In the genomic region with DNA sequence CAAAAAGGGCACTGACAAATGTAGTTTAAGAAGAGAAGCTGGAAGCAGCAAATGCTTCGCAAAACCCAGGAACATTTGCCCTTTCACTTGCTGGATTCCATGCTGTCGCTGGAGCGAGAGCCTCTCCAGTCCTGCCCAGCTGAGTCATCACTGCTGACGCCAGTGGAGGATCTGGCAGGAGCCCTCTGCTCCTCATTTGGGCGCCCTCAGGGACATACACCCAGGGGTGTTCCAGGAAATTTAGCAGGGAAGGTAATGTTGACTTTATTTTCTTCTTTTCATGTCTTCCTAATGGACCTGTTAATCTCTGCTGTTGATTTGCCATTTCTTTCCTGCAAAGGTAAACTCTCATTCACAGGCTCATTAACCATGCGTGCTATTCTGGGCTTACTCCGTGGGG, we compare ENCODE assay signal across 8 cellular contexts.
DNase-seq lines count a peak whose midpoint lies in the region; ATAC-seq, FAIRE-seq and TF ChIP-seq lines count a peak whose summit lies in the region.
"Not testable (repeated sequence)": the region's sequence is repeated elsewhere in the genome, so short reads cannot be mapped to it uniquely, and the experiment has no call there.

No MANE protein-coding gene starts in this region.

- H3K27ac ChIP-seq in K562 (ENCODE audit: extremely low read depth, low read depth, low read length); osteoblast (ENCODE audit: low read depth, low read length): not testable (repeated sequence)
- peak overlapping the region in 2 of 4 donors; percentile 22 to 62 for H3K27ac ChIP-seq in gastroesophageal sphincter
- H3K27ac ChIP-seq in stomach smooth muscle (ENCODE audit: low read length), result peak overlapping the region; percentile 60

- peak; percentile 59 for DNase-seq in Caki2 (ENCODE audit: low read depth)
- DNase-seq in NCI-H460 (ENCODE audit: extremely low read depth, low read depth), result peak; percentile 44
- not testable (repeated sequence) for DNase-seq in K562 (ENCODE audit: extremely low read depth in 1 of 4, low spot score in 3 of 4); mucosa of descending colon
- peak; percentile 0 for DNase-seq in osteoblast (ENCODE audit: insufficient read length, low spot score, missing footprints)

- CTCF ChIA-PET in K562 (lab: Yijun Ruan, JAX; ENCODE audit: low intra/inter-chr PET ratio), result not testable (repeated sequence)

- not testable (repeated sequence) for H3K79me2 ChIP-seq in K562 (ENCODE audit: control insufficient read depth, insufficient read depth, low read length); osteoblast (ENCODE audit: insufficient read depth, low read length)

- H3K4me3 ChIP-seq in K562; gastroesophageal sphincter; mucosa of descending colon; osteoblast (ENCODE audit: insufficient read depth, low read length); stomach smooth muscle (ENCODE audit: low read length in 2 of 2): not testable (repeated sequence)

- H4K20me1 ChIP-seq in K562 (replicated peaks; ENCODE audit: control insufficient read depth, insufficient read depth, low read length); osteoblast (ENCODE audit: insufficient read depth, low read length): not testable (repeated sequence)

- H3K9ac ChIP-seq in K562 (ENCODE audit: insufficient read depth in 1 of 2, low read depth in 2 of 2, low read length in 2 of 2), result not testable (repeated sequence)
- peak overlapping the region in 1 of 2 donors; percentile 7 for H3K9ac ChIP-seq in stomach smooth muscle (ENCODE audit: low read length in 2 of 2)

- TF ChIP-seq EP300 in K562 (IDR thresholded peaks at IDR 0.05; ENCODE audit: low read length); gastroesophageal sphincter (IDR thresholded peaks at IDR 0.05): not testable (repeated sequence)

- BruUV-seq in K562 (replicated peaks; lab: Mats Ljungman, UMichigan), result not testable (repeated sequence)

- not testable (repeated sequence) for H3K27me3 ChIP-seq in K562 (ENCODE audit: control insufficient read depth in 2 of 2, insufficient read depth in 2 of 2, low read length in 2 of 2); gastroesophageal sphincter; osteoblast (ENCODE audit: insufficient read depth, low read length); stomach smooth muscle (ENCODE audit: control insufficient read depth in 1 of 2, insufficient read depth in 2 of 2, low read length in 2 of 2)

- not testable (repeated sequence) for H3K4me2 ChIP-seq in K562 (ENCODE audit: insufficient read depth, low read length); osteoblast (ENCODE audit: insufficient read depth, low read length)

- 16% methylated on average over 4 of the region's 7 CpGs for WGBS in K562 (ENCODE audit: insufficient coverage, low coverage, missing lambda C conversion rate)
- WGBS in gastroesophageal sphincter (ENCODE audit: low coverage in 1 of 2), 2 donors, result 34 to 44% methylated on average over 2 to 7 of the region's 7 CpGs

- in situ Hi-C loops in Caki2 (cut with HindIII; ENCODE audit: low pct_unique_long_range_greater_than_20kb, low sequenced_read_pairs); K562 (cut with MboI): not testable (repeated sequence)

- TF ChIP-seq CTCF in K562 (IDR thresholded peaks at IDR 0.05 in 2 of 3, conservative IDR thresholded peaks at IDR 0.05 in 1 of 3; ENCODE audit: insufficient read depth in 2 of 3, low read depth in 1 of 3, low read length in 3 of 3); gastroesophageal sphincter (IDR thresholded peaks at IDR 0.05); mucosa of descending colon (IDR thresholded peaks at IDR 0.05); osteoblast (IDR thresholded peaks at IDR 0.05; ENCODE audit: extremely low read depth, low read depth, low read length): not testable (repeated sequence)

- not testable (repeated sequence) for H3K9me3 ChIP-seq in K562 (replicated peaks; ENCODE audit: control insufficient read depth, insufficient read depth, low read depth, low read length); gastroesophageal sphincter; mucosa of descending colon; osteoblast (ENCODE audit: low read depth, low read length); stomach smooth muscle (ENCODE audit: control insufficient read depth in 2 of 2, low read length in 2 of 2)

- FAIRE-seq in K562 (lab: Jason Lieb, UNC), result not testable (repeated sequence)
- FAIRE-seq in islet of Langerhans (lab: Jason Lieb, UNC), result peak; percentile 92

- not testable (repeated sequence) for H2AFZ ChIP-seq in K562 (ENCODE audit: low read depth, low read length); osteoblast (ENCODE audit: low read length)

- H3K4me1 ChIP-seq in K562 (replicated peaks in 1 of 2; ENCODE audit: control insufficient read depth in 2 of 2, insufficient read depth in 2 of 2, low read length in 2 of 2), result peaks cover 8 to 11% of the 10 kb centered on the region in 2 experiments; a peak in 3 of 5 replicates
- H3K4me1 ChIP-seq in gastroesophageal sphincter, result peaks cover 0 to 11% (median 0%) of the 10 kb centered on the region in 3 donors
- not testable (repeated sequence) for H3K4me1 ChIP-seq in mucosa of descending colon (ENCODE audit: low read depth); osteoblast (ENCODE audit: insufficient read depth, low read length); stomach smooth muscle (ENCODE audit: control insufficient read depth, insufficient read depth, low read length)

- ATAC-seq in K562, result peak; percentile 86
- ATAC-seq in gastroesophageal sphincter, result peak; percentile 80
- ATAC-seq in mucosa of descending colon, result peak; percentile 48

- intact Hi-C loops in K562 (cut with micrococcal nuclease); mucosa of descending colon (cut with DNase I, micrococcal nuclease): not testable (repeated sequence)

- TF ChIP-seq POLR2A in K562 (conservative IDR thresholded peaks at IDR 0.05); gastroesophageal sphincter (IDR thresholded peaks at IDR 0.05): not testable (repeated sequence)

- H3K36me3 ChIP-seq in K562 (ENCODE audit: control insufficient read depth, insufficient read depth, low read length); gastroesophageal sphincter; mucosa of descending colon (ENCODE audit: low read depth); osteoblast (ENCODE audit: insufficient read depth, low read length); stomach smooth muscle (ENCODE audit: control insufficient read depth in 2 of 2, insufficient read depth in 2 of 2, low read length in 2 of 2): not testable (repeated sequence)

- not testable (repeated sequence) for TF ChIP-seq RAD21 in K562 (CRISPR knock-in tag; conservative IDR thresholded peaks at IDR 0.05 in 1 of 2, IDR thresholded peaks at IDR 0.05 in 1 of 2)

- POLR2A ChIA-PET in K562 (lab: Yijun Ruan, JAX), result not testable (repeated sequence)

- not testable (repeated sequence) for H3K9me1 ChIP-seq in K562 (ENCODE audit: control insufficient read depth, insufficient read depth, low read length)

TF ChIP-seq in K562, 482 proteins besides CTCF, POLR2A, EP300 and RAD21:
- TF ChIP-seq JUND (IDR thresholded peaks at IDR 0.05; ENCODE audit: borderline replicate concordance, low read depth, low read length) (peak; percentile 51), NFE2 (IDR thresholded peaks at IDR 0.05; ENCODE audit: low read depth) (peak; percentile 39; the same call in 1 of the 2 replicates), FOSL1 (tag; conservative IDR thresholded peaks at IDR 0.05) (peak; percentile 47; the same call in 1 of the 2 replicates), MAFG (tag; conservative IDR thresholded peaks at IDR 0.05) (0 out of 2 replicates have a peak, but pooled peaks have one; percentile 5), C11orf30 (IDR thresholded peaks at IDR 0.05; ENCODE audit: low read depth) (peak; percentile 32; the same call in 1 of the 2 replicates), ATF3 (IDR thresholded peaks at IDR 0.05) (peak; percentile 60)
- TF ChIP-seq JUND (tag; IDR thresholded peaks at IDR 0.05; ENCODE audit: borderline replicate concordance, low read depth, low read length); ATF3 (CRISPR knock-in tag; conservative IDR thresholded peaks at IDR 0.05): not testable (repeated sequence)
